ENCODE assay signal across 1 cellular context in the genomic region with DNA sequence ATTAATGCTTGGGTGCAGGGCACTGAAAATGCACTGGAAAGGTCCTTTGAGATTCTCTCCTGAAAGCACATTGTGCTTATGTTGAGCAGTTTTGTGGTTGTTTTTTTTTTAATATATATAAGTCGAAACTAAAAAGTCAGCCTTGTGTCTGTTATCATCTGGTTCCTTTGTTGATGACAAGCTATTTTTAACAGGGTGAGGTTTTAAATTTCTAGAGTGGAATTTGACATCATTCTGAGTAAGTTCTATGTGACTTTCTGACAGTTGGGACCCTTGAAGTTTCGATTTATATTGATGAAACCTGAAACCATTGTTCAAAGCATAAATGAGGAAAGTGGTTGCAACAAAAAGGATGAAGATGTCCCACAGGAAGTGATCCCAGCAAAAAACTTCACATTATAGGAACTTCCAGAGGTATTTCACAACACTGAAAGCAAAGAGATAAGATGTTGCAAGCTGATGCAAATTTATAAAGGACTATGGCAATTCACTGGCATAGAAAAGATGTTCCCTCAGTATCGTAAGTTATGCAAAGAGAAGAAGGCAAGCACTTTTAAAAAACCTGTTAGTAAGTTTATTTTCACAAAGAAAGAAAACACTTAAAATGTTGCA.
TF ChIP-seq lines count a peak whose summit lies in the region.

No MANE protein-coding gene starts in this region.

TF ChIP-seq in HCT116, 20 proteins besides CTCF, POLR2A, EP300 and RAD21 (continued from another document):
- TF ChIP-seq CEBPB (IDR thresholded peaks at IDR 0.05; ENCODE audit: low read depth) (peak; percentile 32; the same call in 1 of the 2 replicates), CBX3 (IDR thresholded peaks at IDR 0.05; ENCODE audit: low read depth) (no peak)
